Comparison of ENCODE assay signal across 8 cellular contexts in genomic region chr17:7589204-7589868, GRCh38. TPM values are rescaled to one million over a fixed set of nuclear protein-coding genes. Genes with fewer than 3 reads are reported as not detected.
A peak's percentile ranks its signal among the peaks of the same experiment; 100 is the strongest.
DNase-seq lines count a peak whose midpoint lies in the region; ATAC-seq and TF ChIP-seq lines count a peak whose summit lies in the region.

No MANE protein-coding gene starts in this region.

- no peaks in the 10 kb centered on the region for H3K27me3 ChIP-seq in iPS-20b (ENCODE audit: insufficient read depth, low read length)

- intact Hi-C loops in sciatic nerve (cut with DNase I): no loop called here

- no peaks in the 10 kb centered on the region for H3K9me3 ChIP-seq in iPS-20b (ENCODE audit: insufficient read depth, low read depth, low read length)

- ATAC-seq in sciatic nerve (peak; percentile 92), HG03520 (IDR thresholded peaks at IDR 0.05; ENCODE audit: unreplicated experiment) (no peak), GM19467 (IDR thresholded peaks at IDR 0.05; ENCODE audit: unreplicated experiment) (no peak)

- DNase-seq in GOT3 (lab: John Stamatoyannopoulos, UW) (peak; percentile 40), sciatic nerve (ENCODE audit: low spot score) (peak; percentile 92), HK-2 (ENCODE audit: unreplicated experiment) (no peak)
- DNase-seq in central memory CD4-positive, alpha-beta T cell: peak; percentile 51

- H3K4me3 ChIP-seq in WI38 (ENCODE audit: low read depth, low read length): no peak overlapping the region
- H3K4me3 ChIP-seq in iPS-20b (ENCODE audit: low read length): peak overlapping the region; percentile 57

- peaks cover 65% of the 10 kb centered on the region for H3K36me3 ChIP-seq in iPS-20b (ENCODE audit: insufficient read depth, low read depth, low read length)

- H3K9ac ChIP-seq in iPS-20b (ENCODE audit: low read depth, low read length): peak overlapping the region; percentile 41

- peaks cover 15% of the 10 kb centered on the region for H3K4me1 ChIP-seq in iPS-20b (ENCODE audit: insufficient read depth, low read length)

- H3K27ac ChIP-seq in iPS-20b (ENCODE audit: low read length): peak overlapping the region; percentile 29

- peak; percentile 83 for TF ChIP-seq CTCF in WI38 (IDR thresholded peaks at IDR 0.05; ENCODE audit: low read depth, low read length)

RNA-seq across cellular contexts. Expression of gene SOX15, which starts 0.6 kb away (rescaled TPM):
- total RNA-seq in sciatic nerve: 5.1 TPM

RNA-seq across cellular contexts. Expression of gene MPDU1, which starts 5.7 kb away (rescaled TPM):
- total RNA-seq in sciatic nerve: 21.4 TPM

RNA-seq across cellular contexts. Expression of gene CD68, which starts 9.9 kb away (rescaled TPM):
- total RNA-seq in sciatic nerve: 83.0 TPM

RNA-seq across cellular contexts. Expression of gene FXR2, which starts 25.4 kb away (rescaled TPM):
- total RNA-seq in sciatic nerve: 46.5 TPM

RNA-seq across cellular contexts. Expression of gene SENP3, which starts 27.6 kb away (rescaled TPM):
- total RNA-seq in sciatic nerve: 39.8 TPM
